In genomic region chr19:12938054-12938535, GRCh38 we compare ENCODE assay signal across 1 cellular context.
TF ChIP-seq lines count a peak whose summit lies in the region.

No MANE protein-coding gene starts in this region.

TF ChIP-seq in A549, 52 proteins besides CTCF, POLR2A, EP300 and RAD21 (continued from another document):
- TF ChIP-seq HDAC2 (IDR thresholded peaks at IDR 0.05) (0 out of 2 replicates have a peak, but pooled peaks have one; percentile 24), MAZ (IDR thresholded peaks at IDR 0.05; ENCODE audit: borderline replicate concordance, low read depth, low read length) (peak; percentile 95)
